ENCODE assay signal across 38 cellular contexts in genomic region chr7:125201002-125201401, GRCh38.
"Had no signal": no experiment of that assay in that cellular context is flagged by ENCODE, and none has a peak within 500 bp of the region (broad histone marks: within the 10 kb centered on the region; RNA-seq: fewer than 3 reads in every experiment).

No MANE protein-coding gene starts in this region.

- H3K36me3 Mint-ChIP-seq: activated naive CD4-positive, alpha-beta T cell treated with anti-CD3 and anti-CD28 coated beads, Interleukin-2, amount 10 ng/mL, durations not matched to agents 7 days and 5 days; activated naive CD4-positive, alpha-beta T cell treated with anti-CD3 and anti-CD28 coated beads, Interleukin-2, amount 50 U/mL, for 24 hours; activated naive CD4-positive, alpha-beta T cell treated with anti-CD3 and anti-CD28 coated beads, Interleukin-2, amount 50 U/mL, for 72 hours; activated naive CD8-positive, alpha-beta T cell; activated naive CD8-positive, alpha-beta T cell treated with anti-CD3 and anti-CD28 coated beads for 36 hours; activated naive CD8-positive, alpha-beta T cell treated with anti-CD3 and anti-CD28 coated beads, Interleukin-2, amount 10 ng/mL, durations not matched to agents 7 days and 5 days; brain had no signal

- H3K36me3 ChIP-seq: adrenal gland, ascending aorta, brain microvascular endothelial cell, breast epithelium, cardiac muscle cell had no signal

- H3K4me1 Mint-ChIP-seq: activated naive CD4-positive, alpha-beta T cell treated with anti-CD3 and anti-CD28 coated beads, Interleukin-2, amount 10 ng/mL, durations not matched to agents 7 days and 5 days; activated naive CD4-positive, alpha-beta T cell treated with anti-CD3 and anti-CD28 coated beads, Interleukin-2, amount 50 U/mL, for 24 hours; activated naive CD8-positive, alpha-beta T cell treated with anti-CD3 and anti-CD28 coated beads for 36 hours; activated naive CD8-positive, alpha-beta T cell treated with anti-CD3 and anti-CD28 coated beads, Interleukin-2, amount 10 ng/mL, durations not matched to agents 7 days and 5 days; activated naive CD8-positive, alpha-beta T cell treated with anti-CD3 and anti-CD28 coated beads, Interleukin-2, amount 50 U/mL, for 24 hours; activated T-helper 17 cell treated with anti-CD3 and anti-CD28 coated beads, Interleukin-2, amount 50 U/mL, for 72 hours; central memory CD8-positive, alpha-beta T cell had no signal

- H3K27ac ChIP-seq: adrenal gland, ascending aorta, body of pancreas, brain microvascular endothelial cell, breast epithelium, cardiac muscle cell had no signal

- ATAC-seq: activated naive CD4-positive, alpha-beta T cell treated with anti-CD3 and anti-CD28 coated beads, Interleukin-2, amount 50 U/mL, for 72 hours; activated naive CD8-positive, alpha-beta T cell treated with anti-CD3 and anti-CD28 coated beads, Interleukin-2, amount 50 U/mL, for 24 hours; activated T-cell treated with anti-CD3 and anti-CD28 coated beads, Interleukin-2, amount 50 U/mL, for 4 hours; activated T-cell treated with anti-CD3 and anti-CD28 coated beads, Interleukin-2, amount 50 U/mL, for 72 hours; activated T-helper 17 cell treated with anti-CD3 and anti-CD28 coated beads, Interleukin-2, amount 50 U/mL, for 72 hours; body of pancreas had no signal

- H3K27ac Mint-ChIP-seq: activated naive CD4-positive, alpha-beta T cell treated with anti-CD3 and anti-CD28 coated beads for 36 hours; activated naive CD4-positive, alpha-beta T cell treated with anti-CD3 and anti-CD28 coated beads, Interleukin-2, amount 10 ng/mL, durations not matched to agents 7 days and 5 days; activated naive CD4-positive, alpha-beta T cell treated with anti-CD3 and anti-CD28 coated beads, Interleukin-2, amount 50 U/mL, for 24 hours; activated naive CD4-positive, alpha-beta T cell treated with anti-CD3 and anti-CD28 coated beads, Interleukin-2, amount 50 U/mL, for 72 hours; activated naive CD8-positive, alpha-beta T cell; activated naive CD8-positive, alpha-beta T cell treated with anti-CD3 and anti-CD28 coated beads for 36 hours; activated naive CD8-positive, alpha-beta T cell treated with anti-CD3 and anti-CD28 coated beads, Interleukin-2, amount 10 ng/mL, durations not matched to agents 7 days and 5 days; activated naive CD8-positive, alpha-beta T cell treated with anti-CD3 and anti-CD28 coated beads, Interleukin-2, amount 50 U/mL, for 24 hours; activated T-cell treated with anti-CD3 and anti-CD28 coated beads, Interleukin-2, amount 50 U/mL, for 24 hours; activated T-cell treated with anti-CD3 and anti-CD28 coated beads, Interleukin-2, amount 50 U/mL, for 72 hours; activated T-helper 1 cell treated with anti-CD3 and anti-CD28 coated beads, Interleukin-12 subunit alpha, Interleukin-12 subunit beta, Interleukin-2, Interleukin-4 antibody, amounts not matched to agents 30 ng/mL and 10 ng/mL and 1 ng/mL, durations not matched to agents 14 hours and 24 hours and 36 hours; activated T-helper 17 cell treated with anti-CD3 and anti-CD28 coated beads, Interleukin-2, amount 50 U/mL, for 72 hours; activated T-helper 2 cell treated with anti-CD3 and anti-CD28 coated beads, Interferon-gamma antibody, Interleukin-2, Interleukin-4, amounts not matched to agents 10 μg/mL and 5 μg/mL and 100 μg/mL, durations not matched to agents 14 hours and 24 hours and 36 hours; brain had no signal

- H3K9me3 Mint-ChIP-seq: activated naive CD4-positive, alpha-beta T cell treated with anti-CD3 and anti-CD28 coated beads for 36 hours; activated naive CD8-positive, alpha-beta T cell treated with anti-CD3 and anti-CD28 coated beads, Interleukin-2, amount 50 U/mL, for 24 hours; activated T-helper 17 cell treated with anti-CD3 and anti-CD28 coated beads, Interleukin-2, amount 50 U/mL, for 72 hours; brain had no signal

- H3K27me3 Mint-ChIP-seq: activated naive CD4-positive, alpha-beta T cell treated with anti-CD3 and anti-CD28 coated beads, Interleukin-2, amount 10 ng/mL, durations not matched to agents 7 days and 5 days; activated naive CD4-positive, alpha-beta T cell treated with anti-CD3 and anti-CD28 coated beads, Interleukin-2, amount 50 U/mL, for 24 hours; activated naive CD8-positive, alpha-beta T cell; activated naive CD8-positive, alpha-beta T cell treated with anti-CD3 and anti-CD28 coated beads for 36 hours; activated naive CD8-positive, alpha-beta T cell treated with anti-CD3 and anti-CD28 coated beads, Interleukin-2, amount 10 ng/mL, durations not matched to agents 7 days and 5 days; activated naive CD8-positive, alpha-beta T cell treated with anti-CD3 and anti-CD28 coated beads, Interleukin-2, amount 50 U/mL, for 24 hours; activated T-cell treated with anti-CD3 and anti-CD28 coated beads, Interleukin-2, amount 50 U/mL, for 24 hours; activated T-helper 17 cell treated with anti-CD3 and anti-CD28 coated beads, Interleukin-2, amount 50 U/mL, for 72 hours; central memory CD8-positive, alpha-beta T cell had no signal

- H3K4me3 Mint-ChIP-seq: activated naive CD4-positive, alpha-beta T cell treated with anti-CD3 and anti-CD28 coated beads for 36 hours; activated naive CD4-positive, alpha-beta T cell treated with anti-CD3 and anti-CD28 coated beads, Interleukin-2, amount 10 ng/mL, durations not matched to agents 7 days and 5 days; activated naive CD4-positive, alpha-beta T cell treated with anti-CD3 and anti-CD28 coated beads, Interleukin-2, amount 50 U/mL, for 24 hours; activated naive CD8-positive, alpha-beta T cell; activated naive CD8-positive, alpha-beta T cell treated with anti-CD3 and anti-CD28 coated beads for 36 hours; activated naive CD8-positive, alpha-beta T cell treated with anti-CD3 and anti-CD28 coated beads, Interleukin-2, amount 10 ng/mL, durations not matched to agents 7 days and 5 days; activated naive CD8-positive, alpha-beta T cell treated with anti-CD3 and anti-CD28 coated beads, Interleukin-2, amount 50 U/mL, for 24 hours; activated T-cell treated with anti-CD3 and anti-CD28 coated beads, Interleukin-2, amount 50 U/mL, for 24 hours; activated T-cell treated with anti-CD3 and anti-CD28 coated beads, Interleukin-2, amount 50 U/mL, for 4 hours; activated T-cell treated with anti-CD3 and anti-CD28 coated beads, Interleukin-2, amount 50 U/mL, for 72 hours; activated T-helper 1 cell treated with anti-CD3 and anti-CD28 coated beads, Interleukin-12 subunit alpha, Interleukin-12 subunit beta, Interleukin-2, Interleukin-4 antibody, amounts not matched to agents 30 ng/mL and 10 ng/mL and 1 ng/mL, durations not matched to agents 14 hours and 24 hours and 36 hours; activated T-helper 17 cell treated with anti-CD3 and anti-CD28 coated beads, Interleukin-2, amount 50 U/mL, for 72 hours; brain; central memory CD8-positive, alpha-beta T cell had no signal

- H3K4me1 ChIP-seq: adrenal gland, ascending aorta, body of pancreas, breast epithelium had no signal

- DNase-seq: activated effector memory CD4-positive, alpha-beta T cell treated with anti-CD3 and anti-CD28 coated beads, Interleukin-2, amount 50 U/mL, for 16 hours; activated effector memory CD4-positive, alpha-beta T cell treated with Interleukin-2 at 50 U/mL for 16 hours; activated gamma-delta T cell; activated gamma-delta T cell treated with Interleukin-2 at 50 U/mL for 16 hours; activated naive CD4-positive, alpha-beta T cell; activated naive CD4-positive, alpha-beta T cell treated with anti-CD3 and anti-CD28 coated beads for 36 hours; activated naive CD4-positive, alpha-beta T cell treated with anti-CD3 and anti-CD28 coated beads, Interleukin-2, amount 10 ng/mL, durations not matched to agents 7 days and 5 days; activated naive CD4-positive, alpha-beta T cell treated with anti-CD3 and anti-CD28 coated beads, Interleukin-2, amount 50 U/mL, for 16 hours; activated naive CD4-positive, alpha-beta T cell treated with Interleukin-2 at 50 U/mL for 16 hours; activated naive CD8-positive, alpha-beta T cell treated with anti-CD3 and anti-CD28 coated beads for 36 hours; activated naive CD8-positive, alpha-beta T cell treated with anti-CD3 and anti-CD28 coated beads, Interleukin-2, amount 10 ng/mL, durations not matched to agents 7 days and 5 days; activated naive CD8-positive, alpha-beta T cell treated with anti-CD3 and anti-CD28 coated beads, Interleukin-2, amount 50 U/mL, for 24 hours; activated T-cell treated with anti-CD3 and anti-CD28 coated beads, Interleukin-2, amount 50 U/mL, for 1 hour; activated T-cell treated with anti-CD3 and anti-CD28 coated beads, Interleukin-2, amount 50 U/mL, for 24 hours; activated T-cell treated with anti-CD3 and anti-CD28 coated beads, Interleukin-2, amount 50 U/mL, for 4 hours; activated T-cell treated with anti-CD3 and anti-CD28 coated beads, Interleukin-2, amount 50 U/mL, for 48 hours; activated T-cell treated with anti-CD3 and anti-CD28 coated beads, Interleukin-2, amount 50 U/mL, for 72 hours; adrenal gland; amniotic stem cell; amygdala; anterior cingulate cortex; aorta; body of pancreas; brain microvascular endothelial cell; caudate nucleus; central memory CD4-positive, alpha-beta T cell; cerebellar nuclear complex had no signal

- H3K27me3 ChIP-seq: adrenal gland, ascending aorta, body of pancreas, brain microvascular endothelial cell, breast epithelium, cardiac muscle cell had no signal

- H3K9me3 ChIP-seq: adrenal gland, ascending aorta, body of pancreas, breast epithelium had no signal

- H3K4me3 ChIP-seq: adrenal gland, ascending aorta, body of pancreas, breast epithelium, cardiac muscle cell had no signal
